In genomic region chr1:204726478-204726877, GRCh38 we compare ENCODE assay signal across 1 cellular context.
A peak's percentile ranks its signal among the peaks of the same experiment; 100 is the strongest.
TF ChIP-seq lines count a peak whose summit lies in the region.

No MANE protein-coding gene starts in this region.

TF ChIP-seq in GM12878, 131 proteins besides CTCF, POLR2A, EP300 and RAD21 (continued from another document):
- TF ChIP-seq, protein P1, sequence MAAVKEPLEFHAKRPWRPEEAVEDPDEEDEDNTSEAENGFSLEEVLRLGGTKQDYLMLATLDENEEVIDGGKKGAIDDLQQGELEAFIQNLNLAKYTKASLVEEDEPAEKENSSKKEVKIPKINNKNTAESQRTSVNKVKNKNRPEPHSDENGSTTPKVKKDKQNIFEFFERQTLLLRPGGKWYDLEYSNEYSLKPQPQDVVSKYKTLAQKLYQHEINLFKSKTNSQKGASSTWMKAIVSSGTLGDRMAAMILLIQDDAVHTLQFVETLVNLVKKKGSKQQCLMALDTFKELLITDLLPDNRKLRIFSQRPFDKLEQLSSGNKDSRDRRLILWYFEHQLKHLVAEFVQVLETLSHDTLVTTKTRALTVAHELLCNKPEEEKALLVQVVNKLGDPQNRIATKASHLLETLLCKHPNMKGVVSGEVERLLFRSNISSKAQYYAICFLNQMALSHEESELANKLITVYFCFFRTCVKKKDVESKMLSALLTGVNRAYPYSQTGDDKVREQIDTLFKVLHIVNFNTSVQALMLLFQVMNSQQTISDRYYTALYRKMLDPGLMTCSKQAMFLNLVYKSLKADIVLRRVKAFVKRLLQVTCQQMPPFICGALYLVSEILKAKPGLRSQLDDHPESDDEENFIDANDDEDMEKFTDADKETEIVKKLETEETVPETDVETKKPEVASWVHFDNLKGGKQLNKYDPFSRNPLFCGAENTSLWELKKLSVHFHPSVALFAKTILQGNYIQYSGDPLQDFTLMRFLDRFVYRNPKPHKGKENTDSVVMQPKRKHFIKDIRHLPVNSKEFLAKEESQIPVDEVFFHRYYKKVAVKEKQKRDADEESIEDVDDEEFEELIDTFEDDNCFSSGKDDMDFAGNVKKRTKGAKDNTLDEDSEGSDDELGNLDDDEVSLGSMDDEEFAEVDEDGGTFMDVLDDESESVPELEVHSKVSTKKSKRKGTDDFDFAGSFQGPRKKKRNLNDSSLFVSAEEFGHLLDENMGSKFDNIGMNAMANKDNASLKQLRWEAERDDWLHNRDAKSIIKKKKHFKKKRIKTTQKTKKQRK (IDR thresholded peaks at IDR 0.05; ENCODE audit: low read depth, low read length) = no peak
- TF ChIP-seq LARP7 (IDR thresholded peaks at IDR 0.05) (no peak), PAX5 (IDR thresholded peaks at IDR 0.05; ENCODE audit: borderline replicate concordance, low read depth, low read length) (no peak), SRF (IDR thresholded peaks at IDR 0.05; ENCODE audit: low read depth in 2 of 2, low read length in 2 of 2) (no peak), EZH2 (IDR thresholded peaks at IDR 0.05; ENCODE audit: borderline replicate concordance, control insufficient read depth, low read depth, low read length) (no peak), HDGF (IDR thresholded peaks at IDR 0.05) (peak; percentile 73; the same call in 1 of the 2 replicates), NBN (IDR thresholded peaks at IDR 0.05) (0 out of 2 replicates have a peak, but pooled peaks have one; percentile 36), BHLHE40 (IDR thresholded peaks at IDR 0.05; ENCODE audit: borderline replicate concordance in 1 of 2, low read depth in 2 of 2, low read length in 1 of 2) (0 out of 4 replicates have a peak, but pooled peaks of 1 of the 2 experiments have one; percentile 6), IKZF2 (IDR thresholded peaks at IDR 0.05) (peak; percentile 62; a peak in 3 of 4 replicates), MEF2B (IDR thresholded peaks at IDR 0.05; ENCODE audit: partially characterized antibody, poor library complexity, severe bottlenecking) (no peak), DPF2 (IDR thresholded peaks at IDR 0.05) (peak; percentile 51; the same call in 1 of the 2 replicates), NR2C1 (IDR thresholded peaks at IDR 0.05) (no peak), FOS (IDR thresholded peaks at IDR 0.05; ENCODE audit: borderline replicate concordance, extremely low read depth, insufficient read length) (no peak), ZSCAN29 (IDR thresholded peaks at IDR 0.05) (no peak), BRCA1 (IDR thresholded peaks at IDR 0.05; ENCODE audit: low read depth, low read length) (no peak), IKZF1 (conservative IDR thresholded peaks at IDR 0.05) (peak; percentile 63), POLR2AphosphoS5 (IDR thresholded peaks at IDR 0.05; ENCODE audit: low read length) (no peak)
